1 cellular context compared by ENCODE assay signal in genomic region chr15:63509056-63509696, GRCh38.
TF ChIP-seq lines count a peak whose summit lies in the region.

No MANE protein-coding gene starts in this region.

TF ChIP-seq in IMR-90, 13 proteins besides CTCF, POLR2A, EP300 and RAD21 (continued from another document):
- TF ChIP-seq USF2 (IDR thresholded peaks at IDR 0.05; ENCODE audit: low read depth, low read length) (no peak), SMC3 (IDR thresholded peaks at IDR 0.05; ENCODE audit: low read depth, low read length) (no peak), FOS (IDR thresholded peaks at IDR 0.05; ENCODE audit: low read depth, low read length) (no peak), BHLHE40 (IDR thresholded peaks at IDR 0.05; ENCODE audit: low read depth, low read length) (no peak)
